1 cellular context compared by ENCODE assay signal in the genomic region with DNA sequence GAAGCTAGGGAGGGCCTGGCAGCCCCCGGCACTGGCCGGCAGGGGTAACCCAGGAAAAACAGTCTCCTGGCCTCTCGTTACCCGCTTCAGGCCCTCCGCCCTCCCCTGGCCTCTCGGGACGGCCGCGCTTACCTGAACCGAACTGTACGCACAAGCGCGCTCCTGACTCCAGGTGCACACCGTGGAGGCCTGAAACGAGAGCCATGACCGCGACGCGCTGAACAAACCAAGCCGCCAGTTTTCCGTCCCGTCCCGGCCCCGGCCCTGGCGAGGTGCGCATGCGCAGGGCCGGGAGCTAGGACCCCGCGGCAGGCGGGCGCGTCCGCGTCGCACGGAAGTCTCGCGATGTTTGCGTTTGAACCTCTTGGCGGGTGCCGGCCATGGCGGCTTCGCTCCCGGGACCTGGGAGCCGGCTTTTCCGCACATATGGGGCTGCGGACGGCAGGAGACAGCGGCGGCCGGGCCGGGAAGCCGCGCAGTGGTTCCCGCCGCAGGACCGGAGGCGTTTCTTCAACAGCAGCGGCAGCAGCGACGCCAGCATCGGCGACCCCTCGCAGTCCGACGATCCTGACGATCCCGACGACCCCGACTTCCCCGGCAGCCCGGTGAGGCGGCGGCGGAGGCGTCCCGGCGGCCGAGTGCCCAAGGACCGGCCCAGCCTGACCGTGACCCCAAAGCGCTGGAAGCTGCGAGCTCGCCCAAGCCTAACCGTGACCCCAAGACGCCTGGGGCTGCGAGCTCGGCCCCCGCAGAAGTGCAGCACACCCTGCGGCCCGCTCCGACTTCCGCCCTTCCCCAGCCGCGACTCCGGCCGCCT.
TF ChIP-seq lines count a peak whose summit lies in the region.

Gene HASPIN (plus strand): TSS at position 348 of the 817 bp plus-strand sequence. CDS start 33 bp downstream, at position 381.

TF ChIP-seq in WTC11, 78 proteins besides CTCF, POLR2A, EP300 and RAD21 (continued from another document and continues in another):
- TF ChIP-seq AFF4 (CRISPR knock-in tag; IDR thresholded peaks at IDR 0.05; ENCODE audit: borderline replicate concordance) (no peak), ZMAT4 (CRISPR knock-in tag; IDR thresholded peaks at IDR 0.05) (no peak), SMAD4 (CRISPR knock-in tag; IDR thresholded peaks at IDR 0.05) (no peak), ELF4 (CRISPR knock-in tag; IDR thresholded peaks at IDR 0.05; ENCODE audit: low read depth) (no peak), HMGA2 (CRISPR knock-in tag; IDR thresholded peaks at IDR 0.05) (no peak), ZNF423 (CRISPR knock-in tag; IDR thresholded peaks at IDR 0.05) (no peak), NR1H2 (CRISPR knock-in tag; IDR thresholded peaks at IDR 0.05) (peak; percentile 61; the same call in 1 of the 2 replicates), FOXK1 (CRISPR knock-in tag; IDR thresholded peaks at IDR 0.05) (peak; percentile 95), ATF6 (CRISPR knock-in tag; IDR thresholded peaks at IDR 0.05) (no peak), RORB (CRISPR knock-in tag; IDR thresholded peaks at IDR 0.05) (no peak), ZNF138 (CRISPR knock-in tag; conservative IDR thresholded peaks at IDR 0.05) (no peak), ZBTB43 (CRISPR knock-in tag; IDR thresholded peaks at IDR 0.05) (peak; percentile 73), NFATC4 (CRISPR knock-in tag; IDR thresholded peaks at IDR 0.05) (no peak), EMX1 (CRISPR knock-in tag; IDR thresholded peaks at IDR 0.05) (no peak), ZNF232 (CRISPR knock-in tag; IDR thresholded peaks at IDR 0.05) (peak; percentile 70; the same call in 1 of the 2 replicates), CREB1 (CRISPR knock-in tag; IDR thresholded peaks at IDR 0.05) (peak; percentile 65; the same call in 1 of the 2 replicates), JAZF1 (CRISPR knock-in tag; IDR thresholded peaks at IDR 0.05) (no peak), JUN (CRISPR knock-in tag; IDR thresholded peaks at IDR 0.05) (peak; percentile 90), IRF2 (CRISPR knock-in tag; IDR thresholded peaks at IDR 0.05; ENCODE audit: borderline replicate concordance, low read depth) (no peak), SMAD3 (CRISPR knock-in tag; IDR thresholded peaks at IDR 0.05; ENCODE audit: borderline replicate concordance) (peak; percentile 63; the same call in 1 of the 2 replicates), MYBL2 (CRISPR knock-in tag; IDR thresholded peaks at IDR 0.05) (peak; percentile 98), NFE2L1 (CRISPR knock-in tag; IDR thresholded peaks at IDR 0.05) (peak; percentile 76; the same call in 1 of the 2 replicates), FOXJ3 (CRISPR knock-in tag; IDR thresholded peaks at IDR 0.05; ENCODE audit: borderline replicate concordance) (no peak), ZNF512 (CRISPR knock-in tag; IDR thresholded peaks at IDR 0.05; ENCODE audit: borderline replicate concordance) (no peak), SOX15 (CRISPR knock-in tag; IDR thresholded peaks at IDR 0.05) (no peak), GTF2I (CRISPR knock-in tag; conservative IDR thresholded peaks at IDR 0.05) (no peak), SP1 (CRISPR knock-in tag; conservative IDR thresholded peaks at IDR 0.05) (peak; percentile 91), MXD4 (CRISPR knock-in tag; IDR thresholded peaks at IDR 0.05; ENCODE audit: borderline replicate concordance) (no peak), ATF2 (CRISPR knock-in tag; IDR thresholded peaks at IDR 0.05; ENCODE audit: borderline replicate concordance, low read depth) (no peak)
- TF ChIP-seq, protein P1, sequence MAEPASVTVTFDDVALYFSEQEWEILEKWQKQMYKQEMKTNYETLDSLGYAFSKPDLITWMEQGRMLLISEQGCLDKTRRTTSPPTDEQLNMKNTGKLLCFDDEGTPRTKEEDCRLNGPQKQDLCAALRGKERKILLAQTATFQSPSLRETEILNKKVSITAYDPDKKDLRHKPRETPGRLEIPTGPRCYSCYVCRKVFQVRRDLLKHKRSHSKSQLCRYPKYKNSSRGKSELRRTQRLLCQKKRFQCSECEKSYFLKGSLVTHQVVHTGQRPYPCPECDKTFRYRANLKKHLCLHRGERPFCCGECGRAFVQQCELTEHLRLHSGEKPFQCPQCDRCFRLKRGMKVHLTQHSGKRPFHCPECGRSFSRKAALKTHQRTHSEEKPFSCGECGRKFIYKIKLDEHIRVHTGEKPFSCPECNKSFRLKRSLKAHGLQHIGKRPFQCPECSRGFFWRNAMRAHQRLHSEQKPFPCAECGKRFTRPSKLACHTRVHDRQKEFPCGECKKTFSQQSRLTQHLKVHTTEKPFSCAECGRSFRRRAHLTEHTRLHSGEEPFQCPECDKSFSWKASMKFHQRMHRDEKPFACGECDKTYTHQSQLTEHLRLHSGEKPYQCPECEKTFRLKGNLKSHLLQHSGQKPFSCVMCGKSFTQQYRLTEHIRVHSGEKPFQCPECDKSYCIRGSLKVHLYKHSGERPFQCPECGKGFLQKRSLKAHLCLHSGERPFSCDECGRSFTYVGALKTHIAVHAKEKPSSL (CRISPR knock-in tag; conservative IDR thresholded peaks at IDR 0.05), result no peak
- TF ChIP-seq, protein P2, sequence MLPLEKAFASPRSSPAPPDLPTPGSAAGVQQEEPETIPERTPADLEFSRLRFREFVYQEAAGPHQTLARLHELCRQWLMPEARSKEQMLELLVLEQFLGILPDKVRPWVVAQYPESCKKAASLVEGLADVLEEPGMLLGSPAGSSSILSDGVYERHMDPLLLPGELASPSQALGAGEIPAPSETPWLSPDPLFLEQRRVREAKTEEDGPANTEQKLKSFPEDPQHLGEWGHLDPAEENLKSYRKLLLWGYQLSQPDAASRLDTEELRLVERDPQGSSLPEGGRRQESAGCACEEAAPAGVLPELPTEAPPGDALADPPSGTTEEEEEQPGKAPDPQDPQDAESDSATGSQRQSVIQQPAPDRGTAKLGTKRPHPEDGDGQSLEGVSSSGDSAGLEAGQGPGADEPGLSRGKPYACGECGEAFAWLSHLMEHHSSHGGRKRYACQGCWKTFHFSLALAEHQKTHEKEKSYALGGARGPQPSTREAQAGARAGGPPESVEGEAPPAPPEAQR (CRISPR knock-in tag; IDR thresholded peaks at IDR 0.05), result no peak
- TF ChIP-seq, protein P3, sequence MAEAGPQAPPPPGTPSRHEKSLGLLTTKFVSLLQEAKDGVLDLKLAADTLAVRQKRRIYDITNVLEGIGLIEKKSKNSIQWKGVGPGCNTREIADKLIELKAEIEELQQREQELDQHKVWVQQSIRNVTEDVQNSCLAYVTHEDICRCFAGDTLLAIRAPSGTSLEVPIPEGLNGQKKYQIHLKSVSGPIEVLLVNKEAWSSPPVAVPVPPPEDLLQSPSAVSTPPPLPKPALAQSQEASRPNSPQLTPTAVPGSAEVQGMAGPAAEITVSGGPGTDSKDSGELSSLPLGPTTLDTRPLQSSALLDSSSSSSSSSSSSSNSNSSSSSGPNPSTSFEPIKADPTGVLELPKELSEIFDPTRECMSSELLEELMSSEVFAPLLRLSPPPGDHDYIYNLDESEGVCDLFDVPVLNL (CRISPR knock-in tag; IDR thresholded peaks at IDR 0.05; ENCODE audit: borderline replicate concordance, low read depth), result peak; percentile 99
- TF ChIP-seq, protein P4, sequence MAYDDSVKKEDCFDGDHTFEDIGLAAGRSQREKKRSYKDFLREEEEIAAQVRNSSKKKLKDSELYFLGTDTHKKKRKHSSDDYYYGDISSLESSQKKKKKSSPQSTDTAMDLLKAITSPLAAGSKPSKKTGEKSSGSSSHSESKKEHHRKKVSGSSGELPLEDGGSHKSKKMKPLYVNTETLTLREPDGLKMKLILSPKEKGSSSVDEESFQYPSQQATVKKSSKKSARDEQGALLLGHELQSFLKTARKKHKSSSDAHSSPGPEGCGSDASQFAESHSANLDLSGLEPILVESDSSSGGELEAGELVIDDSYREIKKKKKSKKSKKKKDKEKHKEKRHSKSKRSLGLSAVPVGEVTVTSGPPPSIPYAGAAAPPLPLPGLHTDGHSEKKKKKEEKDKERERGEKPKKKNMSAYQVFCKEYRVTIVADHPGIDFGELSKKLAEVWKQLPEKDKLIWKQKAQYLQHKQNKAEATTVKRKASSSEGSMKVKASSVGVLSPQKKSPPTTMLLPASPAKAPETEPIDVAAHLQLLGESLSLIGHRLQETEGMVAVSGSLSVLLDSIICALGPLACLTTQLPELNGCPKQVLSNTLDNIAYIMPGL (CRISPR knock-in tag; IDR thresholded peaks at IDR 0.05), result peak; percentile 91
- TF ChIP-seq, protein P5, sequence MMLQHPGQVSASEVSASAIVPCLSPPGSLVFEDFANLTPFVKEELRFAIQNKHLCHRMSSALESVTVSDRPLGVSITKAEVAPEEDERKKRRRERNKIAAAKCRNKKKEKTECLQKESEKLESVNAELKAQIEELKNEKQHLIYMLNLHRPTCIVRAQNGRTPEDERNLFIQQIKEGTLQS (CRISPR knock-in tag; conservative IDR thresholded peaks at IDR 0.05), result no peak
